Comparison of ENCODE assay signal across 2 cellular contexts in genomic region chr22:41437198-41437597, GRCh38.
TF ChIP-seq lines count a peak whose summit lies in the region.

No MANE protein-coding gene starts in this region.

TF ChIP-seq in HEK293, 187 proteins besides CTCF, POLR2A, EP300 and RAD21 (continued from another document):
- TF ChIP-seq, protein P1, sequence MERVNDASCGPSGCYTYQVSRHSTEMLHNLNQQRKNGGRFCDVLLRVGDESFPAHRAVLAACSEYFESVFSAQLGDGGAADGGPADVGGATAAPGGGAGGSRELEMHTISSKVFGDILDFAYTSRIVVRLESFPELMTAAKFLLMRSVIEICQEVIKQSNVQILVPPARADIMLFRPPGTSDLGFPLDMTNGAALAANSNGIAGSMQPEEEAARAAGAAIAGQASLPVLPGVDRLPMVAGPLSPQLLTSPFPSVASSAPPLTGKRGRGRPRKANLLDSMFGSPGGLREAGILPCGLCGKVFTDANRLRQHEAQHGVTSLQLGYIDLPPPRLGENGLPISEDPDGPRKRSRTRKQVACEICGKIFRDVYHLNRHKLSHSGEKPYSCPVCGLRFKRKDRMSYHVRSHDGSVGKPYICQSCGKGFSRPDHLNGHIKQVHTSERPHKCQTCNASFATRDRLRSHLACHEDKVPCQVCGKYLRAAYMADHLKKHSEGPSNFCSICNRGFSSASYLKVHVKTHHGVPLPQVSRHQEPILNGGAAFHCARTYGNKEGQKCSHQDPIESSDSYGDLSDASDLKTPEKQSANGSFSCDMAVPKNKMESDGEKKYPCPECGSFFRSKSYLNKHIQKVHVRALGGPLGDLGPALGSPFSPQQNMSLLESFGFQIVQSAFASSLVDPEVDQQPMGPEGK (tag by site-specific recombination; IDR thresholded peaks at IDR 0.05), result no peak
- no peak for TF ChIP-seq ZNF292 (tag by site-specific recombination; IDR thresholded peaks at IDR 0.05; ENCODE audit: borderline replicate concordance, low read depth)
- no peak for TF ChIP-seq TSHZ1 (tag by site-specific recombination; IDR thresholded peaks at IDR 0.05; ENCODE audit: borderline replicate concordance)
- TF ChIP-seq PRDM6 (tag by site-specific recombination; IDR thresholded peaks at IDR 0.05), result no peak
- TF ChIP-seq GLIS1 (tag by site-specific recombination; IDR thresholded peaks at IDR 0.05), result no peak
- no peak for TF ChIP-seq ZNF221 (tag by site-specific recombination; IDR thresholded peaks at IDR 0.05; ENCODE audit: borderline replicate concordance)
- TF ChIP-seq, protein P2, sequence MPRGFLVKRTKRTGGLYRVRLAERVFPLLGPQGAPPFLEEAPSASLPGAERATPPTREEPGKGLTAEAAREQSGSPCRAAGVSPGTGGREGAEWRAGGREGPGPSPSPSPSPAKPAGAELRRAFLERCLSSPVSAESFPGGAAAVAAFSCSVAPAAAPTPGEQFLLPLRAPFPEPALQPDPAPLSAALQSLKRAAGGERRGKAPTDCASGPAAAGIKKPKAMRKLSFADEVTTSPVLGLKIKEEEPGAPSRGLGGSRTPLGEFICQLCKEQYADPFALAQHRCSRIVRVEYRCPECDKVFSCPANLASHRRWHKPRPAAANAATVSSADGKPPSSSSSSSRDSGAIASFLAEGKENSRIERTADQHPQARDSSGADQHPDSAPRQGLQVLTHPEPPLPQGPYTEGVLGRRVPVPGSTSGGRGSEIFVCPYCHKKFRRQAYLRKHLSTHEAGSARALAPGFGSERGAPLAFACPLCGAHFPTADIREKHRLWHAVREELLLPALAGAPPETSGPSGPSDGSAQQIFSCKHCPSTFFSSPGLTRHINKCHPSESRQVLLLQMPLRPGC (tag by site-specific recombination; IDR thresholded peaks at IDR 0.05), result no peak
- no peak for TF ChIP-seq ZNF354C (tag by site-specific recombination; IDR thresholded peaks at IDR 0.05; ENCODE audit: borderline replicate concordance, low read depth)
- no peak for TF ChIP-seq ZSCAN23 (tag by site-specific recombination; IDR thresholded peaks at IDR 0.05)
- TF ChIP-seq ZBTB17 (tag by site-specific recombination; IDR thresholded peaks at IDR 0.05), result no peak
- TF ChIP-seq, protein P3, sequence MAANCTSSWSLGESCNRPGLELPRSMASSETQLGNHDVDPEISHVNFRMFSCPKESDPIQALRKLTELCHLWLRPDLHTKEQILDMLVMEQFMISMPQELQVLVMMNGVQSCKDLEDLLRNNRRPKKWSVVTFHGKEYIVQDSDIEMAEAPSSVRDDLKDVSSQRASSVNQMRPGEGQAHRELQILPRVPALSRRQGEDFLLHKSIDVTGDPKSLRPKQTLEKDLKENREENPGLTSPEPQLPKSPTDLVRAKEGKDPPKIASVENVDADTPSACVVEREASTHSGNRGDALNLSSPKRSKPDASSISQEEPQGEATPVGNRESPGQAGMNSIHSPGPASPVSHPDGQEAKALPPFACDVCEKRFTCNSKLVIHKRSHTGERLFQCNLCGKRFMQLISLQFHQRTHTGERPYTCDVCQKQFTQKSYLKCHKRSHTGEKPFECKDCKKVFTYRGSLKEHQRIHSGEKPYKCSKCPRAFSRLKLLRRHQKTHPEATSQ (tag by site-specific recombination; IDR thresholded peaks at IDR 0.05), result no peak
- no peak for TF ChIP-seq ZIC2 (tag by site-specific recombination; IDR thresholded peaks at IDR 0.05)

TF ChIP-seq in GM23338, 12 proteins besides CTCF, POLR2A, EP300 and RAD21 (continued from another document):
- TF ChIP-seq, protein P4, sequence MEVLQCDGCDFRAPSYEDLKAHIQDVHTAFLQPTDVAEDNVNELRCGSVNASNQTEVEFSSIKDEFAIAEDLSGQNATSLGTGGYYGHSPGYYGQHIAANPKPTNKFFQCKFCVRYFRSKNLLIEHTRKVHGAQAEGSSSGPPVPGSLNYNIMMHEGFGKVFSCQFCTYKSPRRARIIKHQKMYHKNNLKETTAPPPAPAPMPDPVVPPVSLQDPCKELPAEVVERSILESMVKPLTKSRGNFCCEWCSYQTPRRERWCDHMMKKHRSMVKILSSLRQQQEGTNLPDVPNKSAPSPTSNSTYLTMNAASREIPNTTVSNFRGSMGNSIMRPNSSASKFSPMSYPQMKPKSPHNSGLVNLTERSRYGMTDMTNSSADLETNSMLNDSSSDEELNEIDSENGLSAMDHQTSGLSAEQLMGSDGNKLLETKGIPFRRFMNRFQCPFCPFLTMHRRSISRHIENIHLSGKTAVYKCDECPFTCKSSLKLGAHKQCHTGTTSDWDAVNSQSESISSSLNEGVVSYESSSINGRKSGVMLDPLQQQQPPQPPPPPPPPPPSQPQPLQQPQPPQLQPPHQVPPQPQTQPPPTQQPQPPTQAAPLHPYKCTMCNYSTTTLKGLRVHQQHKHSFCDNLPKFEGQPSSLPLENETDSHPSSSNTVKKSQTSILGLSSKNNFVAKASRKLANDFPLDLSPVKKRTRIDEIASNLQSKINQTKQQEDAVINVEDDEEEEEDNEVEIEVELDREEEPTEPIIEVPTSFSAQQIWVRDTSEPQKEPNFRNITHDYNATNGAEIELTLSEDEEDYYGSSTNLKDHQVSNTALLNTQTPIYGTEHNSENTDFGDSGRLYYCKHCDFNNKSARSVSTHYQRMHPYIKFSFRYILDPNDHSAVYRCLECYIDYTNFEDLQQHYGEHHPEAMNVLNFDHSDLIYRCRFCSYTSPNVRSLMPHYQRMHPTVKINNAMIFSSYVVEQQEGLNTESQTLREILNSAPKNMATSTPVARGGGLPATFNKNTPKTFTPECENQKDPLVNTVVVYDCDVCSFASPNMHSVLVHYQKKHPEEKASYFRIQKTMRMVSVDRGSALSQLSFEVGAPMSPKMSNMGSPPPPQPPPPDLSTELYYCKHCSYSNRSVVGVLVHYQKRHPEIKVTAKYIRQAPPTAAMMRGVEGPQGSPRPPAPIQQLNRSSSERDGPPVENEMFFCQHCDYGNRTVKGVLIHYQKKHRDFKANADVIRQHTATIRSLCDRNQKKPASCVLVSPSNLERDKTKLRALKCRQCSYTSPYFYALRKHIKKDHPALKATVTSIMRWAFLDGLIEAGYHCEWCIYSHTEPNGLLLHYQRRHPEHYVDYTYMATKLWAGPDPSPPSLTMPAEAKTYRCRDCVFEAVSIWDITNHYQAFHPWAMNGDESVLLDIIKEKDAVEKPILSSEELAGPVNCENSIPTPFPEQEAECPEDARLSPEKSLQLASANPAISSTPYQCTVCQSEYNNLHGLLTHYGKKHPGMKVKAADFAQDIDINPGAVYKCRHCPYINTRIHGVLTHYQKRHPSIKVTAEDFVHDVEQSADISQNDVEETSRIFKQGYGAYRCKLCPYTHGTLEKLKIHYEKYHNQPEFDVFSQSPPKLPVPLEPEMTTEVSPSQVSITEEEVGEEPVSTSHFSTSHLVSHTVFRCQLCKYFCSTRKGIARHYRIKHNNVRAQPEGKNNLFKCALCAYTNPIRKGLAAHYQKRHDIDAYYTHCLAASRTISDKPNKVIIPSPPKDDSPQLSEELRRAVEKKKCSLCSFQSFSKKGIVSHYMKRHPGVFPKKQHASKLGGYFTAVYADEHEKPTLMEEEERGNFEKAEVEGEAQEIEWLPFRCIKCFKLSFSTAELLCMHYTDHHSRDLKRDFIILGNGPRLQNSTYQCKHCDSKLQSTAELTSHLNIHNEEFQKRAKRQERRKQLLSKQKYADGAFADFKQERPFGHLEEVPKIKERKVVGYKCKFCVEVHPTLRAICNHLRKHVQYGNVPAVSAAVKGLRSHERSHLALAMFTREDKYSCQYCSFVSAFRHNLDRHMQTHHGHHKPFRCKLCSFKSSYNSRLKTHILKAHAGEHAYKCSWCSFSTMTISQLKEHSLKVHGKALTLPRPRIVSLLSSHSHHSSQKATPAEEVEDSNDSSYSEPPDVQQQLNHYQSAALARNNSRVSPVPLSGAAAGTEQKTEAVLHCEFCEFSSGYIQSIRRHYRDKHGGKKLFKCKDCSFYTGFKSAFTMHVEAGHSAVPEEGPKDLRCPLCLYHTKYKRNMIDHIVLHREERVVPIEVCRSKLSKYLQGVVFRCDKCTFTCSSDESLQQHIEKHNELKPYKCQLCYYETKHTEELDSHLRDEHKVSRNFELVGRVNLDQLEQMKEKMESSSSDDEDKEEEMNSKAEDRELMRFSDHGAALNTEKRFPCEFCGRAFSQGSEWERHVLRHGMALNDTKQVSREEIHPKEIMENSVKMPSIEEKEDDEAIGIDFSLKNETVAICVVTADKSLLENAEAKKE (CRISPR knock-in tag; IDR thresholded peaks at IDR 0.05), result no peak
- TF ChIP-seq NANOG (IDR thresholded peaks at IDR 0.05; ENCODE audit: borderline replicate concordance) (no peak), POLR2AphosphoS5 (IDR thresholded peaks at IDR 0.05; ENCODE audit: low read depth) (no peak), CREB1 (CRISPR knock-in tag; IDR thresholded peaks at IDR 0.05; ENCODE audit: low read depth) (no peak), REST (IDR thresholded peaks at IDR 0.05; ENCODE audit: unreplicated experiment) (no peak), ZNF114 (CRISPR knock-in tag; IDR thresholded peaks at IDR 0.05) (no peak), ZNF331 (CRISPR knock-in tag; IDR thresholded peaks at IDR 0.05; ENCODE audit: low read depth) (no peak)
